In genomic region chr18:11799066-11799465, GRCh38 we compare ENCODE assay signal across 6 cellular contexts.
"Had no signal": no experiment of that assay in that cellular context is flagged by ENCODE, and none has a peak within 500 bp of the region (broad histone marks: within the 10 kb centered on the region; RNA-seq: fewer than 3 reads in every experiment).

No MANE protein-coding gene starts in this region.

- H3K4me3 Mint-ChIP-seq: GM23338, H9 had no signal

- H3K27ac Mint-ChIP-seq: GM23338 had no signal

- H3K4me3 ChIP-seq: GM23338 had no signal

- H3K27ac ChIP-seq: KMS-11 had no signal

- ATAC-seq: GM23338 had no signal

- DNase-seq: H9, HCEC 1CT, IMR-90, KBM-7 had no signal
